Comparison of ENCODE assay signal across 1 cellular context in the genomic region with DNA sequence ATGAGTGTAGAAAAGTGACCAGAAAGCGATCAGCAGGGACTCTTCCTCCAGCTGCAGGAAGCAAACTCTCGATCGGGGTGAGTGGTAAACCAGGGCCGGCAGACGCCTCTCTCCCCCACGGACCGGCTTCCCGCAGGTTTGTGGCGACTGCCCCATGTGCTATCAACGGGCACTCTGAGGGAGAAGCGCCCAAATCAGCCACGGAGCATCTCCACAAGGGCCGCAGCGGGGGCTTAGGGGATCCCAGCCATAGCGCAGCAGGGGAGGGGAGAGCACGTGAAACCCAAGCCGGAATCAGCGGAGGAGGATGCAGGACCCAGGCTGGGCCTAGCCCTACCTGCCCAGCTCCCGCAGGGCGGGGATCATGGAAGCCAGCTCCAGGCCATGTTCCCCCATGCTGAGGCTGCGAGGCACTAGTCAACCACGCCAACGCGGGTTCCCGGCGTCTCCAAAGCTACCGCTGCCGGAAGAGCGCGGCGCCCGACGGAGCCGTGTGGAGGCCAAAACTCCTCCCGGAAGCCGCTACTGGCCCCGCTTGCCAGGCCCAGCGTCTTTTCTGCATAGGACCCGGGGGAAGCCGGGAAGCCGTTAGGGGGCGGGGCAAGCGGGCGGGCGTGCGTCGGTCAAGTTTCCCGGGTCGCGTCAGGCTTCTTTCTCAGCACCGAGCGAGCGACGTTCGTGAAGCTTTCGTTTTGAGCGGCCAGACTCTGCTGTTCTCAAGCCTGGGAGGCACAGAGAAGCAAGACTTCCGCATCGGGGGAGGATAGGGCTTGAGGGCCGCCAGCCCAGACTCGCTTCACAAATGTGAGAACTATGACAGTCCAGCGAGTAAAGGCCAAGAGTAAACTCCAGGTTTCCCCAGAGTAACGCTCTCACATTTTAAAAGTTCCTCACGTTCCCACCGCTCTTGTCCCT.
TF ChIP-seq lines count a peak whose summit lies in the region.

ATR (minus strand) TSS at position 425 of the 915 bp plus-strand sequence; CDS start at position 396, 29 bp downstream.

TF ChIP-seq in HepG2, 621 proteins besides CTCF, POLR2A, EP300 and RAD21 (continued from another document and continues in another):
- 0 out of 2 replicates have a peak, but pooled peaks have one; percentile 87 for TF ChIP-seq PCBP1 (IDR thresholded peaks at IDR 0.05; ENCODE audit: borderline replicate concordance, low read depth, low read length)
- TF ChIP-seq MED13 (CRISPR knock-in tag; IDR thresholded peaks at IDR 0.05), result peak; percentile 85; the same call in 1 of the 2 replicates
- peak; percentile 82 for TF ChIP-seq ZNF121 (CRISPR knock-in tag; IDR thresholded peaks at IDR 0.05)
- TF ChIP-seq ARHGAP35 (CRISPR knock-in tag; IDR thresholded peaks at IDR 0.05; ENCODE audit: borderline replicate concordance), result peak; percentile 85; the same call in 1 of the 2 replicates
- TF ChIP-seq SRSF9 (IDR thresholded peaks at IDR 0.05; ENCODE audit: borderline replicate concordance, insufficient read depth, low read depth, low read length, poor library complexity, severe bottlenecking), result no peak
- TF ChIP-seq REL (CRISPR knock-in tag; conservative IDR thresholded peaks at IDR 0.05), result peak; percentile 94
- peak; percentile 98 for TF ChIP-seq KAT8 (CRISPR knock-in tag; IDR thresholded peaks at IDR 0.05)
- TF ChIP-seq BCL3 (CRISPR knock-in tag; IDR thresholded peaks at IDR 0.05), result no peak; the same call in 1 of the 2 replicates
- no peak; the same call in 1 of the 2 replicates for TF ChIP-seq ZFP36L1 (CRISPR knock-in tag; IDR thresholded peaks at IDR 0.05)
- TF ChIP-seq ZNF878 (CRISPR knock-in tag; IDR thresholded peaks at IDR 0.05), result peak; percentile 98
- TF ChIP-seq ISX (CRISPR knock-in tag; conservative IDR thresholded peaks at IDR 0.05), result peak; percentile 71; the same call in 1 of the 2 replicates
- TF ChIP-seq CC2D1A (CRISPR knock-in tag; IDR thresholded peaks at IDR 0.05), result no peak; the same call in 1 of the 2 replicates
- peak; percentile 87 for TF ChIP-seq ZBTB2 (CRISPR knock-in tag; IDR thresholded peaks at IDR 0.05; ENCODE audit: low read depth)
- TF ChIP-seq STAG1 (CRISPR knock-in tag; IDR thresholded peaks at IDR 0.05), result no peak
- TF ChIP-seq KMT2B (CRISPR knock-in tag; IDR thresholded peaks at IDR 0.05), result peak; percentile 100
- TF ChIP-seq ZNF230 (CRISPR knock-in tag; IDR thresholded peaks at IDR 0.05), result peak; percentile 63
- TF ChIP-seq PATZ1 (CRISPR knock-in tag; IDR thresholded peaks at IDR 0.05), result peak; percentile 66
- no peak; the same call in 1 of the 2 replicates for TF ChIP-seq NCOR1 (IDR thresholded peaks at IDR 0.05; ENCODE audit: borderline replicate concordance, low read length)
- TF ChIP-seq KAT7 (CRISPR knock-in tag; IDR thresholded peaks at IDR 0.05; ENCODE audit: borderline replicate concordance), result peak; percentile 99
- peak; percentile 93 for TF ChIP-seq RBFOX2 (IDR thresholded peaks at IDR 0.05; ENCODE audit: low read depth, low read length)
- TF ChIP-seq TOE1 (CRISPR knock-in tag; IDR thresholded peaks at IDR 0.05), result peak; percentile 96
- TF ChIP-seq ZFP62 (CRISPR knock-in tag; IDR thresholded peaks at IDR 0.05), result no peak
- TF ChIP-seq, protein P1, sequence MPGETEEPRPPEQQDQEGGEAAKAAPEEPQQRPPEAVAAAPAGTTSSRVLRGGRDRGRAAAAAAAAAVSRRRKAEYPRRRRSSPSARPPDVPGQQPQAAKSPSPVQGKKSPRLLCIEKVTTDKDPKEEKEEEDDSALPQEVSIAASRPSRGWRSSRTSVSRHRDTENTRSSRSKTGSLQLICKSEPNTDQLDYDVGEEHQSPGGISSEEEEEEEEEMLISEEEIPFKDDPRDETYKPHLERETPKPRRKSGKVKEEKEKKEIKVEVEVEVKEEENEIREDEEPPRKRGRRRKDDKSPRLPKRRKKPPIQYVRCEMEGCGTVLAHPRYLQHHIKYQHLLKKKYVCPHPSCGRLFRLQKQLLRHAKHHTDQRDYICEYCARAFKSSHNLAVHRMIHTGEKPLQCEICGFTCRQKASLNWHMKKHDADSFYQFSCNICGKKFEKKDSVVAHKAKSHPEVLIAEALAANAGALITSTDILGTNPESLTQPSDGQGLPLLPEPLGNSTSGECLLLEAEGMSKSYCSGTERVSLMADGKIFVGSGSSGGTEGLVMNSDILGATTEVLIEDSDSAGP (CRISPR knock-in tag; IDR thresholded peaks at IDR 0.05; ENCODE audit: borderline replicate concordance), result peak; percentile 98
- peak; percentile 64 for TF ChIP-seq ZNF740 (CRISPR knock-in tag; IDR thresholded peaks at IDR 0.05)
- TF ChIP-seq CEBPG (CRISPR knock-in tag; IDR thresholded peaks at IDR 0.05), result peak; percentile 53; the same call in 1 of the 2 replicates
- TF ChIP-seq, protein P2, sequence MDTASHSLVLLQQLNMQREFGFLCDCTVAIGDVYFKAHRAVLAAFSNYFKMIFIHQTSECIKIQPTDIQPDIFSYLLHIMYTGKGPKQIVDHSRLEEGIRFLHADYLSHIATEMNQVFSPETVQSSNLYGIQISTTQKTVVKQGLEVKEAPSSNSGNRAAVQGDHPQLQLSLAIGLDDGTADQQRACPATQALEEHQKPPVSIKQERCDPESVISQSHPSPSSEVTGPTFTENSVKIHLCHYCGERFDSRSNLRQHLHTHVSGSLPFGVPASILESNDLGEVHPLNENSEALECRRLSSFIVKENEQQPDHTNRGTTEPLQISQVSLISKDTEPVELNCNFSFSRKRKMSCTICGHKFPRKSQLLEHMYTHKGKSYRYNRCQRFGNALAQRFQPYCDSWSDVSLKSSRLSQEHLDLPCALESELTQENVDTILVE (CRISPR knock-in tag; IDR thresholded peaks at IDR 0.05), result peak; percentile 96
- peak; percentile 97 for TF ChIP-seq ZNF274 (CRISPR knock-in tag; IDR thresholded peaks at IDR 0.05)
- TF ChIP-seq, protein P3, sequence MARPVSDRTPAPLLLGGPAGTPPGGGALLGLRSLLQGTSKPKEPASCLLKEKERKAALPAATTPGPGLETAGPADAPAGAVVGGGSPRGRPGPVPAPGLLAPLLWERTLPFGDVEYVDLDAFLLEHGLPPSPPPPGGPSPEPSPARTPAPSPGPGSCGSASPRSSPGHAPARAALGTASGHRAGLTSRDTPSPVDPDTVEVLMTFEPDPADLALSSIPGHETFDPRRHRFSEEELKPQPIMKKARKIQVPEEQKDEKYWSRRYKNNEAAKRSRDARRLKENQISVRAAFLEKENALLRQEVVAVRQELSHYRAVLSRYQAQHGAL (CRISPR knock-in tag; IDR thresholded peaks at IDR 0.05; ENCODE audit: not compliant biosample characterization), result peak; percentile 15
- no peak for TF ChIP-seq ZNF75D (CRISPR knock-in tag; IDR thresholded peaks at IDR 0.05; ENCODE audit: borderline replicate concordance)
- TF ChIP-seq KLF9 (CRISPR knock-in tag; IDR thresholded peaks at IDR 0.05; ENCODE audit: low read depth), result peak; percentile 47; the same call in 1 of the 2 replicates
- TF ChIP-seq ZXDC (CRISPR knock-in tag; IDR thresholded peaks at IDR 0.05), result peak; percentile 93; the same call in 1 of the 2 replicates
- peak; percentile 95; the same call in 1 of the 2 replicates for TF ChIP-seq ETV6 (CRISPR knock-in tag; conservative IDR thresholded peaks at IDR 0.05)
- TF ChIP-seq KDM3A (CRISPR knock-in tag; IDR thresholded peaks at IDR 0.05; ENCODE audit: low read depth), result peak; percentile 96
- TF ChIP-seq JUN (CRISPR knock-in tag; IDR thresholded peaks at IDR 0.05), result peak; percentile 69; the same call in 1 of the 2 replicates
- TF ChIP-seq NR3C1 (CRISPR knock-in tag; IDR thresholded peaks at IDR 0.05), result no peak
- TF ChIP-seq MXI1 (IDR thresholded peaks at IDR 0.05; ENCODE audit: borderline replicate concordance, low read depth, low read length), result peak; percentile 96
- TF ChIP-seq, protein P4, sequence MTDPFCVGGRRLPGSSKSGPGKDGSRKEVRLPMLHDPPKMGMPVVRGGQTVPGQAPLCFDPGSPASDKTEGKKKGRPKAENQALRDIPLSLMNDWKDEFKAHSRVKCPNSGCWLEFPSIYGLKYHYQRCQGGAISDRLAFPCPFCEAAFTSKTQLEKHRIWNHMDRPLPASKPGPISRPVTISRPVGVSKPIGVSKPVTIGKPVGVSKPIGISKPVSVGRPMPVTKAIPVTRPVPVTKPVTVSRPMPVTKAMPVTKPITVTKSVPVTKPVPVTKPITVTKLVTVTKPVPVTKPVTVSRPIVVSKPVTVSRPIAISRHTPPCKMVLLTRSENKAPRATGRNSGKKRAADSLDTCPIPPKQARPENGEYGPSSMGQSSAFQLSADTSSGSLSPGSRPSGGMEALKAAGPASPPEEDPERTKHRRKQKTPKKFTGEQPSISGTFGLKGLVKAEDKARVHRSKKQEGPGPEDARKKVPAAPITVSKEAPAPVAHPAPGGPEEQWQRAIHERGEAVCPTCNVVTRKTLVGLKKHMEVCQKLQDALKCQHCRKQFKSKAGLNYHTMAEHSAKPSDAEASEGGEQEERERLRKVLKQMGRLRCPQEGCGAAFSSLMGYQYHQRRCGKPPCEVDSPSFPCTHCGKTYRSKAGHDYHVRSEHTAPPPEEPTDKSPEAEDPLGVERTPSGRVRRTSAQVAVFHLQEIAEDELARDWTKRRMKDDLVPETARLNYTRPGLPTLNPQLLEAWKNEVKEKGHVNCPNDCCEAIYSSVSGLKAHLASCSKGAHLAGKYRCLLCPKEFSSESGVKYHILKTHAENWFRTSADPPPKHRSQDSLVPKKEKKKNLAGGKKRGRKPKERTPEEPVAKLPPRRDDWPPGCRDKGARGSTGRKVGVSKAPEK (CRISPR knock-in tag; IDR thresholded peaks at IDR 0.05; ENCODE audit: borderline replicate concordance), result no peak
- no peak for TF ChIP-seq ZNF746 (CRISPR knock-in tag; IDR thresholded peaks at IDR 0.05)
- peak; percentile 80; the same call in 1 of the 2 replicates for TF ChIP-seq ZNF234 (CRISPR knock-in tag; conservative IDR thresholded peaks at IDR 0.05)
- TF ChIP-seq ZMYM4 (CRISPR knock-in tag; IDR thresholded peaks at IDR 0.05), result peak; percentile 100
- TF ChIP-seq ZSCAN20 (CRISPR knock-in tag; IDR thresholded peaks at IDR 0.05; ENCODE audit: borderline replicate concordance), result peak; percentile 86; the same call in 1 of the 2 replicates
- peak; percentile 99 for TF ChIP-seq ZGPAT (CRISPR knock-in tag; IDR thresholded peaks at IDR 0.05)
- no peak for TF ChIP-seq NCOA5 (CRISPR knock-in tag; IDR thresholded peaks at IDR 0.05)
- TF ChIP-seq ZFP90 (CRISPR knock-in tag; IDR thresholded peaks at IDR 0.05; ENCODE audit: borderline replicate concordance), result peak; percentile 94
